Comparison of ENCODE assay signal across 1 cellular context in the genomic region with DNA sequence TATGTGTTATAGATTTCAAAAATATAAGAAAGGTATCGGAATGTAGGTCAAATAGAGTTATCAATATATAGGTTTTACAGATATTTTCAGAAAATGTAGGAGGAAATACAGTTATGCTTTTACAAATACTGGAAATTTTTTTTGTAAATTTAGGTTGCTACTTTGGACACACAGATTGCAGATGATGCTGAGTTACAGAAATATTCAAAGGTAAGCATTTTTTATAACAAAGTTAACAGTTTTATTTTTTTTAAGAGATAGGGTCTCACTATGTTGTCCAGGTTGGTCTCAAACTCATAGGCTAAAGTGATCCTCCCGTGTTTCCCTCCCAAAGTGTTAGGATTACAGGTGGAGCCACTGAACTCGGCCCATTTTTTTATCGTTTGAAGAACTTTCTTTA.
TF ChIP-seq lines count a peak whose summit lies in the region.

No MANE protein-coding gene starts in this region.

TF ChIP-seq in GM23338, 12 proteins besides CTCF, POLR2A, EP300 and RAD21 (continued from another document):
- TF ChIP-seq POLR2AphosphoS5 (IDR thresholded peaks at IDR 0.05; ENCODE audit: low read depth) (no peak), STAT1 (IDR thresholded peaks at IDR 0.05; ENCODE audit: unreplicated experiment) (no peak)
